Comparison of ENCODE assay signal across 8 cellular contexts in genomic region chr3:125374996-125375941, GRCh38. TPM values are rescaled to one million over a fixed set of nuclear protein-coding genes. Genes with fewer than 3 reads are reported as not detected.
DNase-seq lines count a peak whose midpoint lies in the region; ATAC-seq and TF ChIP-seq lines count a peak whose summit lies in the region.

A gene with protein sequence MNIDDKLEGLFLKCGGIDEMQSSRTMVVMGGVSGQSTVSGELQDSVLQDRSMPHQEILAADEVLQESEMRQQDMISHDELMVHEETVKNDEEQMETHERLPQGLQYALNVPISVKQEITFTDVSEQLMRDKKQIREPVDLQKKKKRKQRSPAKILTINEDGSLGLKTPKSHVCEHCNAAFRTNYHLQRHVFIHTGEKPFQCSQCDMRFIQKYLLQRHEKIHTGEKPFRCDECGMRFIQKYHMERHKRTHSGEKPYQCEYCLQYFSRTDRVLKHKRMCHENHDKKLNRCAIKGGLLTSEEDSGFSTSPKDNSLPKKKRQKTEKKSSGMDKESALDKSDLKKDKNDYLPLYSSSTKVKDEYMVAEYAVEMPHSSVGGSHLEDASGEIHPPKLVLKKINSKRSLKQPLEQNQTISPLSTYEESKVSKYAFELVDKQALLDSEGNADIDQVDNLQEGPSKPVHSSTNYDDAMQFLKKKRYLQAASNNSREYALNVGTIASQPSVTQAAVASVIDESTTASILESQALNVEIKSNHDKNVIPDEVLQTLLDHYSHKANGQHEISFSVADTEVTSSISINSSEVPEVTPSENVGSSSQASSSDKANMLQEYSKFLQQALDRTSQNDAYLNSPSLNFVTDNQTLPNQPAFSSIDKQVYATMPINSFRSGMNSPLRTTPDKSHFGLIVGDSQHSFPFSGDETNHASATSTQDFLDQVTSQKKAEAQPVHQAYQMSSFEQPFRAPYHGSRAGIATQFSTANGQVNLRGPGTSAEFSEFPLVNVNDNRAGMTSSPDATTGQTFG (minus strand): TSS chr3:125375325. CDS start chr3:125313640, 61,685 bp downstream.

- peak within 1 kb of the TSS; percentile 92 for H3K4me3 Mint-ChIP-seq in activated CD4-positive, alpha-beta T cell treated with anti-CD3 and anti-CD28 coated beads for 36 hours

- peak within 1 kb of the TSS; percentile 87 for H3K4me3 ChIP-seq in choroid plexus epithelial cell (ENCODE audit: low read depth, low read length)

- no peaks in the 10 kb centered on the region for H3K27me3 Mint-ChIP-seq in activated CD4-positive, alpha-beta T cell treated with anti-CD3 and anti-CD28 coated beads for 36 hours

- intact Hi-C loops in activated CD4-positive, alpha-beta T cell treated with anti-CD3 and anti-CD28 coated beads for 36 hours (cut with DNase I, micrococcal nuclease), result loop anchor here (1.0 to 10.0 kb wide), 11 partner anchors 18 to 1793 kb away; partner anchors contain the start of genes OSBPL11 (in 2 of the 2) and UMPS (in 1 of the 2)

- peaks cover 5% of the 10 kb centered on the region for H3K36me3 Mint-ChIP-seq in activated CD4-positive, alpha-beta T cell treated with anti-CD3 and anti-CD28 coated beads for 36 hours (ENCODE audit: low read depth)

- CTCF ChIA-PET in activated CD4-positive, alpha-beta T cell treated with anti-CD3 and anti-CD28 coated beads for 36 hours (lab: Charles Lee), result interaction anchor here (1.2 kb wide), 2 partner anchors 9 to 58 kb away, joined by 3 read pairs; no protein-coding TSS in a partner anchor

- ATAC-seq in GM19043 (IDR thresholded peaks at IDR 0.05; ENCODE audit: low read depth, unreplicated experiment), result peak; percentile 82
- peak; percentile 70 for ATAC-seq in HG03378 (IDR thresholded peaks at IDR 0.05; ENCODE audit: unreplicated experiment)
- ATAC-seq in activated CD4-positive, alpha-beta T cell treated with anti-CD3 and anti-CD28 coated beads for 36 hours, result peak; percentile 89

- peak within 1 kb of the TSS; percentile 99 for H3K27ac Mint-ChIP-seq in activated CD4-positive, alpha-beta T cell treated with anti-CD3 and anti-CD28 coated beads for 36 hours

- POLR2A ChIA-PET in activated CD4-positive, alpha-beta T cell treated with anti-CD3 and anti-CD28 coated beads for 36 hours (lab: Charles Lee), result interaction anchor here (0.5 to 1.4 kb wide), 4 partner anchors 12 to 231 kb away, joined by 3 to 10 read pairs (median 6); no protein-coding TSS in a partner anchor

- no peaks in the 10 kb centered on the region for H3K9me3 Mint-ChIP-seq in activated CD4-positive, alpha-beta T cell treated with anti-CD3 and anti-CD28 coated beads for 36 hours (ENCODE audit: low read depth)

- no peak; the same call in none of the 2 replicates for TF ChIP-seq CTCF in AG09319 (IDR thresholded peaks at IDR 0.05; ENCODE audit: low read depth, low read length)
- TF ChIP-seq CTCF in choroid plexus epithelial cell (conservative IDR thresholded peaks at IDR 0.05; ENCODE audit: low read depth, low read length), result peak; percentile 13

- DNase-seq in AG09319 (ENCODE audit: extremely low read depth, low read depth) (peak; percentile 60), NCI-H524 (lab: John Stamatoyannopoulos, UW) (peak; percentile 84 to 93), choroid plexus epithelial cell (ENCODE audit: low read depth) (peak; percentile 89), kidney glomerular epithelial cell (lab: John Stamatoyannopoulos, UW) (peak; percentile 82)
- DNase-seq in activated CD4-positive, alpha-beta T cell treated with anti-CD3 and anti-CD28 coated beads for 36 hours, result peak; percentile 94
- DNase-seq in stimulated activated CD4-positive, alpha-beta T cell treated with anti-CD3 and anti-CD28 coated beads, Interleukin-15, amount 100 ng/mL, for 48 hours (ENCODE audit: low read depth in 2 of 2), result peak; percentile 81 to 84

- H3K4me1 Mint-ChIP-seq in activated CD4-positive, alpha-beta T cell treated with anti-CD3 and anti-CD28 coated beads for 36 hours, result peaks cover 36% of the 10 kb centered on the region

RNA-seq across cellular contexts. Expression of the gene that starts here (rescaled TPM):
- total RNA-seq in activated CD4-positive, alpha-beta T cell treated with anti-CD3 and anti-CD28 coated beads for 36 hours, result 10 to 100 TPM; 30.3 to 37.7 TPM

Comparison
In these comparisons a context has a peak if more than half of its experiments do, and no peak if none do; other contexts are left out.
1. Peak in every context shown above with its lines: DNase-seq, ATAC-seq and H3K4me3 ChIP-seq.